Comparison of ENCODE assay signal across 1 cellular context in the genomic region with DNA sequence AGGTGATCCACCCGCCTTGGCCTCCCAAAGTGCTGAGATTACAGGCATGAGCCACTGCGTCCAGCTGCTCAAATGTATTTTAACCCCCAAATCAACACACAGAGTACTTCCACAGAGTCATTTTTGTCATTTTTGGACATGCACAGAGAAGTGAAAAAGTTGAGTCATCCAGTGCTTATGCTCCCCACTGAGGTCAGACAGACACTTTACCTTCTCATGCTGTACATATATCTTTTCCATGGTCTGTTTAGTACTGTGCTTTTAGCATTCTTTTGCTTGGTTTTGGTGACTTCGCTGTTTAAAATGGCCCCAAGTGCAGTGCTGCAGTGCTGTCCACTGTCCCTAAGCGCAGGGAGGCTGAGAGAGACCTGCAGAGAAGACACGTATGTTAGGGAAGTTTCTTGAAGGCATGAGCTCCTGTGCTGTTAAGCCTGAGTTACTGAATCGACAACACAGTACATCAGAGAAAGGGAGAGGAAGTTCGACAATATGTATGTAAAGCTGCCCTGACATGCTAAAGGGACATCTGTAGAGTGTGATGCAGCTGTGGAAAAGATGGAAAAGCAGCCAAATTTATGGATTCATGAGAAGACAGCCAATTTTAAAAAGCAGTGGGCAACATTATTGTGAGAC.
TF ChIP-seq lines count a peak whose summit lies in the region.

No MANE protein-coding gene starts in this region.

TF ChIP-seq in GM12878, 131 proteins besides CTCF, POLR2A, EP300 and RAD21 (continued from another document):
- peak; percentile 54; the same call in 1 of the 2 replicates for TF ChIP-seq DPF2 (IDR thresholded peaks at IDR 0.05)
- peak; percentile 73 for TF ChIP-seq CREM (IDR thresholded peaks at IDR 0.05; ENCODE audit: low read depth)
- peak; percentile 22 for TF ChIP-seq SP1 (IDR thresholded peaks at IDR 0.05; ENCODE audit: low read depth, low read length)
- TF ChIP-seq NR2F1 (conservative IDR thresholded peaks at IDR 0.05) = peak; percentile 64
- peak; percentile 32; the same call in 1 of the 2 replicates for TF ChIP-seq ZNF24 (IDR thresholded peaks at IDR 0.05)
- TF ChIP-seq IRF4 (IDR thresholded peaks at IDR 0.05; ENCODE audit: low read depth, low read length) = peak; percentile 86
- TF ChIP-seq TCF12 (IDR thresholded peaks at IDR 0.05; ENCODE audit: low read depth, low read length) = 0 out of 2 replicates have a peak, but pooled peaks have one; percentile 28
- TF ChIP-seq, protein P1, sequence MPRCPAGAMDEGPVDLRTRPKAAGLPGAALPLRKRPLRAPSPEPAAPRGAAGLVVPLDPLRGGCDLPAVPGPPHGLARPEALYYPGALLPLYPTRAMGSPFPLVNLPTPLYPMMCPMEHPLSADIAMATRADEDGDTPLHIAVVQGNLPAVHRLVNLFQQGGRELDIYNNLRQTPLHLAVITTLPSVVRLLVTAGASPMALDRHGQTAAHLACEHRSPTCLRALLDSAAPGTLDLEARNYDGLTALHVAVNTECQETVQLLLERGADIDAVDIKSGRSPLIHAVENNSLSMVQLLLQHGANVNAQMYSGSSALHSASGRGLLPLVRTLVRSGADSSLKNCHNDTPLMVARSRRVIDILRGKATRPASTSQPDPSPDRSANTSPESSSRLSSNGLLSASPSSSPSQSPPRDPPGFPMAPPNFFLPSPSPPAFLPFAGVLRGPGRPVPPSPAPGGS (IDR thresholded peaks at IDR 0.05; ENCODE audit: borderline replicate concordance, insufficient read depth, low read depth, low read length, poor library complexity, severe bottlenecking) = peak; percentile 22
- TF ChIP-seq MEF2A (IDR thresholded peaks at IDR 0.05; ENCODE audit: insufficient read depth, low read depth, low read length) = 0 out of 2 replicates have a peak, but pooled peaks have one; percentile 47
- TF ChIP-seq ATF7 (IDR thresholded peaks at IDR 0.05; ENCODE audit: low read depth) = peak; percentile 54; the same call in 1 of the 2 replicates
- TF ChIP-seq CREB1 (IDR thresholded peaks at IDR 0.05; ENCODE audit: low read depth) = peak; percentile 68; the same call in 1 of the 2 replicates
- peak; percentile 72 for TF ChIP-seq RUNX3 (IDR thresholded peaks at IDR 0.05; ENCODE audit: low read length)
- TF ChIP-seq POU2F2 (IDR thresholded peaks at IDR 0.05; ENCODE audit: borderline replicate concordance, low read depth, low read length) = 0 out of 3 replicates have a peak, but pooled peaks have one; percentile 30
